In the genomic region with DNA sequence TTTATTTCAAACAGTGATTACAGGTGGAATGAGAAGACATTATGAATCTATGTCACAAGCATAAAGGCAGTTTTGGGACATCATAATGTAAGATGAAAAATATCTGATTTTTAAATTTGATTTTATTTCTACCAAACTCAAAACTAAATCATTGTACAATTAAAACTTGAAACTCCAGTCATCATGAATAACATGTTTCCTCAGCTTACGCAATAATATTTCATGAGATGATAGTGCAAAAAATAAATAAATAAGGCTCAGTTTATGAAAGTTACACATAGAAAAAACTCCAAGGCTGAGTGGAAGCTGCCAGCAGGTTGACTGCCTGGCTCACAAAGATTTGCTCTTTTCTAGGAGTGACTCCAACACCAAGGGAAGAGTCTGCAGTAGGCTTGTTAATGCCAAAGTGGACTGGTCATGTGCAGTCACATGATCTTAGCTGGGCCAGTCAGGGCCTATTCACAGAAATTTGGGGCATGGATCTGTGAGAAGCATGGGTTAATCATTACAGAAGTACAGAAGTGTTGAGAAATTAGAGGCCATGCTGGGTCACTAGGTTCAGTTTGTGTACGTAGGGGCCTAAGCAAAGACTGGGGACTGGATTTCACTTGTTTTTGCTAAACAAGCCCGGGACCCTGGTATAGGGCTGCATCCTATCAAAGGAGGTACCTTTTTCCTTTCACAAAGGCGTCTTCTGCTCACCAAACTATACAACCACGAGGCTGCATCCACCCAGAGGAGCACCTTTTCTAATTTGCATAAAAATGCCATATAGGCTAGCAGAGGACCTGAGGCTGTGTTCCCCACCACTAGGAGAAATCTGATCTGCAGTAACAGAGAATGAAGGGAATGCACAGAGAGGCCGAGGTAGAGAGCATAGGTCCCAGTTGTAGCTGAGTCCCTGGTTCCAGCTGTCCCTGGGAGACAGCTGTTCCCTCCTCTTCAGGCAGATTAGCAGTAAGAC, we compare ENCODE assay signal across 1 cellular context.
TF ChIP-seq lines count a peak whose summit lies in the region.

No MANE protein-coding gene starts in this region.

TF ChIP-seq in HepG2, 621 proteins besides CTCF, POLR2A, EP300 and RAD21 (continued from another document and continues in another):
- TF ChIP-seq ZNF333 (CRISPR knock-in tag; IDR thresholded peaks at IDR 0.05; ENCODE audit: borderline replicate concordance) (no peak), NR2C2 (CRISPR knock-in tag; IDR thresholded peaks at IDR 0.05; ENCODE audit: borderline replicate concordance) (peak; percentile 41; the same call in 1 of the 2 replicates), ZIK1 (CRISPR knock-in tag; IDR thresholded peaks at IDR 0.05; ENCODE audit: borderline replicate concordance, low read depth) (no peak), TFE3 (CRISPR knock-in tag; IDR thresholded peaks at IDR 0.05) (peak; percentile 91), CCDC6 (CRISPR knock-in tag; IDR thresholded peaks at IDR 0.05) (0 out of 2 replicates have a peak, but pooled peaks have one; percentile 74), SOX6 (IDR thresholded peaks at IDR 0.05) (no peak), SOX6 (CRISPR knock-in tag; IDR thresholded peaks at IDR 0.05) (peak; percentile 94), MBNL3 (CRISPR knock-in tag; conservative IDR thresholded peaks at IDR 0.05) (no peak), ZSCAN29 (CRISPR knock-in tag; conservative IDR thresholded peaks at IDR 0.05) (no peak), PITX1 (CRISPR knock-in tag; IDR thresholded peaks at IDR 0.05) (peak; percentile 44; the same call in 1 of the 2 replicates), YEATS4 (CRISPR knock-in tag; IDR thresholded peaks at IDR 0.05; ENCODE audit: borderline replicate concordance) (peak; percentile 81), NCOA2 (CRISPR knock-in tag; IDR thresholded peaks at IDR 0.05) (peak; percentile 88), ZC3H13 (CRISPR knock-in tag; IDR thresholded peaks at IDR 0.05) (no peak), ARID4A (CRISPR knock-in tag; IDR thresholded peaks at IDR 0.05; ENCODE audit: borderline replicate concordance) (0 out of 2 replicates have a peak, but pooled peaks have one; percentile 36), REPIN1 (CRISPR knock-in tag; IDR thresholded peaks at IDR 0.05; ENCODE audit: borderline replicate concordance, low read depth) (peak; percentile 12; the same call in 1 of the 2 replicates), POGK (CRISPR knock-in tag; conservative IDR thresholded peaks at IDR 0.05) (peak; percentile 98), BRCA1 (CRISPR knock-in tag; IDR thresholded peaks at IDR 0.05) (peak; percentile 42; the same call in 1 of the 2 replicates), ZNF784 (CRISPR knock-in tag; IDR thresholded peaks at IDR 0.05; ENCODE audit: borderline replicate concordance) (0 out of 2 replicates have a peak, but pooled peaks have one; percentile 60)
- TF ChIP-seq, protein P1, sequence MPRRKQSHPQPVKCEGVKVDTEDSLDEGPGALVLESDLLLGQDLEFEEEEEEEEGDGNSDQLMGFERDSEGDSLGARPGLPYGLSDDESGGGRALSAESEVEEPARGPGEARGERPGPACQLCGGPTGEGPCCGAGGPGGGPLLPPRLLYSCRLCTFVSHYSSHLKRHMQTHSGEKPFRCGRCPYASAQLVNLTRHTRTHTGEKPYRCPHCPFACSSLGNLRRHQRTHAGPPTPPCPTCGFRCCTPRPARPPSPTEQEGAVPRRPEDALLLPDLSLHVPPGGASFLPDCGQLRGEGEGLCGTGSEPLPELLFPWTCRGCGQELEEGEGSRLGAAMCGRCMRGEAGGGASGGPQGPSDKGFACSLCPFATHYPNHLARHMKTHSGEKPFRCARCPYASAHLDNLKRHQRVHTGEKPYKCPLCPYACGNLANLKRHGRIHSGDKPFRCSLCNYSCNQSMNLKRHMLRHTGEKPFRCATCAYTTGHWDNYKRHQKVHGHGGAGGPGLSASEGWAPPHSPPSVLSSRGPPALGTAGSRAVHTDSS (CRISPR knock-in tag; conservative IDR thresholded peaks at IDR 0.05) = no peak
- TF ChIP-seq, protein P2, sequence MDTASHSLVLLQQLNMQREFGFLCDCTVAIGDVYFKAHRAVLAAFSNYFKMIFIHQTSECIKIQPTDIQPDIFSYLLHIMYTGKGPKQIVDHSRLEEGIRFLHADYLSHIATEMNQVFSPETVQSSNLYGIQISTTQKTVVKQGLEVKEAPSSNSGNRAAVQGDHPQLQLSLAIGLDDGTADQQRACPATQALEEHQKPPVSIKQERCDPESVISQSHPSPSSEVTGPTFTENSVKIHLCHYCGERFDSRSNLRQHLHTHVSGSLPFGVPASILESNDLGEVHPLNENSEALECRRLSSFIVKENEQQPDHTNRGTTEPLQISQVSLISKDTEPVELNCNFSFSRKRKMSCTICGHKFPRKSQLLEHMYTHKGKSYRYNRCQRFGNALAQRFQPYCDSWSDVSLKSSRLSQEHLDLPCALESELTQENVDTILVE (CRISPR knock-in tag; IDR thresholded peaks at IDR 0.05) = peak; percentile 66; the same call in 1 of the 2 replicates
- TF ChIP-seq, protein P3, sequence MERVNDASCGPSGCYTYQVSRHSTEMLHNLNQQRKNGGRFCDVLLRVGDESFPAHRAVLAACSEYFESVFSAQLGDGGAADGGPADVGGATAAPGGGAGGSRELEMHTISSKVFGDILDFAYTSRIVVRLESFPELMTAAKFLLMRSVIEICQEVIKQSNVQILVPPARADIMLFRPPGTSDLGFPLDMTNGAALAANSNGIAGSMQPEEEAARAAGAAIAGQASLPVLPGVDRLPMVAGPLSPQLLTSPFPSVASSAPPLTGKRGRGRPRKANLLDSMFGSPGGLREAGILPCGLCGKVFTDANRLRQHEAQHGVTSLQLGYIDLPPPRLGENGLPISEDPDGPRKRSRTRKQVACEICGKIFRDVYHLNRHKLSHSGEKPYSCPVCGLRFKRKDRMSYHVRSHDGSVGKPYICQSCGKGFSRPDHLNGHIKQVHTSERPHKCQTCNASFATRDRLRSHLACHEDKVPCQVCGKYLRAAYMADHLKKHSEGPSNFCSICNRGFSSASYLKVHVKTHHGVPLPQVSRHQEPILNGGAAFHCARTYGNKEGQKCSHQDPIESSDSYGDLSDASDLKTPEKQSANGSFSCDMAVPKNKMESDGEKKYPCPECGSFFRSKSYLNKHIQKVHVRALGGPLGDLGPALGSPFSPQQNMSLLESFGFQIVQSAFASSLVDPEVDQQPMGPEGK (CRISPR knock-in tag; IDR thresholded peaks at IDR 0.05) = peak; percentile 70
- TF ChIP-seq, protein P4, sequence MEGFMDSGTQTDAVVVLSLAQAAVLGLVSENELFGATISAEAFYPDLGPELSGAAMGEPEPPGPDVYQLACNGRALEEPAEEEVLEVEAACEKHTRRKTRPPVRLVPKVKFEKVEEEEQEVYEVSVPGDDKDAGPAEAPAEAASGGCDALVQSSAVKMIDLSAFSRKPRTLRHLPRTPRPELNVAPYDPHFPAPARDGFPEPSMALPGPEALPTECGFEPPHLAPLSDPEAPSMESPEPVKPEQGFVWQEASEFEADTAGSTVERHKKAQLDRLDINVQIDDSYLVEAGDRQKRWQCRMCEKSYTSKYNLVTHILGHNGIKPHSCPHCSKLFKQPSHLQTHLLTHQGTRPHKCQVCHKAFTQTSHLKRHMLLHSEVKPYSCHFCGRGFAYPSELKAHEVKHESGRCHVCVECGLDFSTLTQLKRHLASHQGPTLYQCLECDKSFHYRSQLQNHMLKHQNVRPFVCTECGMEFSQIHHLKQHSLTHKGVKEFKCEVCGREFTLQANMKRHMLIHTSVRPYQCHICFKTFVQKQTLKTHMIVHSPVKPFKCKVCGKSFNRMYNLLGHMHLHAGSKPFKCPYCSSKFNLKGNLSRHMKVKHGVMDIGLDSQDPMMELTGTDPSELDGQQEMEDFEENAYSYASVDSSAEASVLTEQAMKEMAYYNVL (CRISPR knock-in tag; IDR thresholded peaks at IDR 0.05; ENCODE audit: borderline replicate concordance) = peak; percentile 66
- TF ChIP-seq, protein P5, sequence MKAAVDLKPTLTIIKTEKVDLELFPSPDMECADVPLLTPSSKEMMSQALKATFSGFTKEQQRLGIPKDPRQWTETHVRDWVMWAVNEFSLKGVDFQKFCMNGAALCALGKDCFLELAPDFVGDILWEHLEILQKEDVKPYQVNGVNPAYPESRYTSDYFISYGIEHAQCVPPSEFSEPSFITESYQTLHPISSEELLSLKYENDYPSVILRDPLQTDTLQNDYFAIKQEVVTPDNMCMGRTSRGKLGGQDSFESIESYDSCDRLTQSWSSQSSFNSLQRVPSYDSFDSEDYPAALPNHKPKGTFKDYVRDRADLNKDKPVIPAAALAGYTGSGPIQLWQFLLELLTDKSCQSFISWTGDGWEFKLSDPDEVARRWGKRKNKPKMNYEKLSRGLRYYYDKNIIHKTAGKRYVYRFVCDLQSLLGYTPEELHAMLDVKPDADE (CRISPR knock-in tag; IDR thresholded peaks at IDR 0.05) = no peak
